In genomic region chr14:80477388-80478160, GRCh38 we compare ENCODE assay signal across 26 cellular contexts.
DNase-seq lines count a peak whose midpoint lies in the region; ATAC-seq and TF ChIP-seq lines count a peak whose summit lies in the region.
"Had no signal": no experiment of that assay in that cellular context is flagged by ENCODE, and none has a peak within 500 bp of the region (broad histone marks: within the 10 kb centered on the region; RNA-seq: fewer than 3 reads in every experiment).

No MANE protein-coding gene starts in this region.

- intact Hi-C loops in OCI-LY7 (cut with micrococcal nuclease; ENCODE audit: unreplicated experiment), result no loop called here

- H3K27ac Mint-ChIP-seq in osteocyte (ENCODE audit: unreplicated experiment) (peak overlapping the region; percentile 92), endothelial cell (ENCODE audit: unreplicated experiment) (no peak overlapping the region)
- H3K27ac Mint-ChIP-seq: CD4-positive, alpha-beta T cell; immature natural killer cell; nephron progenitor cell had no signal

- H3K9me3 ChIP-seq in OCI-LY7 (ENCODE audit: low read length) (peaks cover 3% of the 10 kb centered on the region; the same call in 1 of the 2 replicates), fibroblast of lung (ENCODE audit: control insufficient read depth, insufficient read depth, low read depth, low read length) (no peaks in the 10 kb centered on the region)
- H3K9me3 ChIP-seq: transverse colon had no signal

- H3K27me3 ChIP-seq in fibroblast of lung (ENCODE audit: control insufficient read depth, insufficient read depth, low read length), result no peaks in the 10 kb centered on the region
- H3K27me3 ChIP-seq: cardiac muscle cell, left lung, stomach, transverse colon had no signal

- TF ChIP-seq CTCF in OCI-LY7 (conservative IDR thresholded peaks at IDR 0.05; ENCODE audit: low read length) (no peak), fibroblast of lung (conservative IDR thresholded peaks at IDR 0.05 in 1 of 2, IDR thresholded peaks at IDR 0.05 in 1 of 2; ENCODE audit: low read depth in 1 of 2, low read length in 2 of 2) (no peak), osteocyte (IDR thresholded peaks at IDR 0.05) (no peak), endothelial cell (IDR thresholded peaks at IDR 0.05; ENCODE audit: unreplicated experiment) (no peak)

- H3K27ac ChIP-seq in OCI-LY7 (ENCODE audit: low read depth, low read length, poor library complexity, severe bottlenecking) (no peak overlapping the region), fibroblast of lung (ENCODE audit: insufficient read depth, low read length) (no peak overlapping the region)
- H3K27ac ChIP-seq: cardiac muscle cell, KMS-11, left lung, stomach, transverse colon had no signal

- H3K27me3 Mint-ChIP-seq in osteocyte (ENCODE audit: unreplicated experiment), result no peaks in the 10 kb centered on the region
- no peaks in the 10 kb centered on the region for H3K27me3 Mint-ChIP-seq in endothelial cell (ENCODE audit: unreplicated experiment)
- H3K27me3 Mint-ChIP-seq: CD4-positive, alpha-beta T cell had no signal

- H3K4me2 ChIP-seq in OCI-LY7 (ENCODE audit: low read length) (no peak overlapping the region), fibroblast of lung (ENCODE audit: extremely low read depth, insufficient read depth, low read length) (peak overlapping the region; percentile 32)
- H3K4me2 ChIP-seq: KMS-11 had no signal

- POLR2A ChIA-PET in OCI-LY7 (lab: Charles Lee), result interaction anchor here (0.6 to 0.7 kb wide), 3 partner anchors 29 to 73 kb away, joined by 3 to 4 read pairs (median 3); no protein-coding TSS in a partner anchor

- peaks cover 17% of the 10 kb centered on the region for H3K9me3 Mint-ChIP-seq in osteocyte (ENCODE audit: unreplicated experiment)
- H3K9me3 Mint-ChIP-seq in endothelial cell (ENCODE audit: unreplicated experiment), result no peaks in the 10 kb centered on the region

- BruUV-seq in OCI-LY7 (replicated peaks; lab: Mats Ljungman, UMichigan), result TSS peak; percentile 65

- no peaks in the 10 kb centered on the region for H3K9me2 ChIP-seq in OCI-LY7 (ENCODE audit: insufficient read depth, low read length)

- H3K4me3 Mint-ChIP-seq in osteocyte (ENCODE audit: unreplicated experiment) (no peak overlapping the region), endothelial cell (ENCODE audit: unreplicated experiment) (no peak overlapping the region)
- H3K4me3 Mint-ChIP-seq: CD4-positive, alpha-beta T cell; immature natural killer cell; nephron progenitor cell had no signal

- H2AFZ ChIP-seq in OCI-LY7 (ENCODE audit: low read length) (no peak overlapping the region), fibroblast of lung (ENCODE audit: low read length) (peak overlapping the region; percentile 46)

- no peak for ATAC-seq in HG02678 (IDR thresholded peaks at IDR 0.05; ENCODE audit: unreplicated experiment)
- ATAC-seq in activated CD4-positive, CD25-positive, alpha-beta regulatory T cell treated with anti-CD3 and anti-CD28 coated beads, Interleukin-2, amount 50 U/mL, for 24 hours, result no peak
- ATAC-seq: left lung, Panc1 had no signal

- peaks cover 36% of the 10 kb centered on the region for H3K4me1 Mint-ChIP-seq in osteocyte (ENCODE audit: unreplicated experiment)
- no peaks in the 10 kb centered on the region for H3K4me1 Mint-ChIP-seq in endothelial cell (ENCODE audit: unreplicated experiment)
- H3K4me1 Mint-ChIP-seq: immature natural killer cell, nephron progenitor cell had no signal

- CTCF ChIA-PET in OCI-LY7 (lab: Charles Lee; ENCODE audit: unreplicated experiment), result no interaction called here

- H3K36me3 ChIP-seq in OCI-LY7 (ENCODE audit: insufficient read depth, low read length) (no peaks in the 10 kb centered on the region; the same call in 1 of the 2 replicates), fibroblast of lung (ENCODE audit: control insufficient read depth, insufficient read depth, low read length) (no peaks in the 10 kb centered on the region)
- H3K36me3 ChIP-seq: cardiac muscle cell, left lung, stomach, transverse colon had no signal

- H4K20me1 ChIP-seq in OCI-LY7 (ENCODE audit: insufficient read depth, low read length) (no peaks in the 10 kb centered on the region), fibroblast of lung (ENCODE audit: control insufficient read depth, extremely low read depth, insufficient read depth, low read length) (no peaks in the 10 kb centered on the region)

- H3K36me3 Mint-ChIP-seq in osteocyte (ENCODE audit: unreplicated experiment), result peaks cover 23% of the 10 kb centered on the region
- H3K36me3 Mint-ChIP-seq in endothelial cell (ENCODE audit: low read depth, unreplicated experiment), result peaks cover 6% of the 10 kb centered on the region

- H3K4me1 ChIP-seq in OCI-LY7 (ENCODE audit: insufficient read depth, low read length, poor library complexity, severe bottlenecking), result no peaks in the 10 kb centered on the region
- peaks cover 12% of the 10 kb centered on the region for H3K4me1 ChIP-seq in fibroblast of lung (ENCODE audit: control insufficient read depth, extremely low read depth, insufficient read depth, low read length)
- H3K4me1 ChIP-seq: left lung, stomach, transverse colon had no signal

- H3K79me2 ChIP-seq in OCI-LY7 (ENCODE audit: insufficient read depth, low read depth, low read length), result no peaks in the 10 kb centered on the region
- H3K79me2 ChIP-seq in fibroblast of lung (ENCODE audit: control insufficient read depth, insufficient read depth, low read length), result no peaks in the 10 kb centered on the region

- no peak overlapping the region for H3K4me3 ChIP-seq in OCI-LY7 (ENCODE audit: low read depth, low read length, poor library complexity, severe bottlenecking)
- H3K4me3 ChIP-seq in fibroblast of lung (replicated peaks in 1 of 4; ENCODE audit: control extremely low read depth in 1 of 4, insufficient read depth in 1 of 4, low read depth in 3 of 4, low read length in 4 of 4), result no peak overlapping the region
- H3K4me3 ChIP-seq: cardiac muscle cell, left lung, stomach, transverse colon had no signal

- no peak overlapping the region for H3K9ac ChIP-seq in fibroblast of lung (ENCODE audit: insufficient read depth, low read length)
- H3K9ac ChIP-seq: KMS-11 had no signal

- DNase-seq in ELR (ENCODE audit: low read depth) (peak; percentile 17), OCI-LY7 (ENCODE audit: low spot score) (no peak), fibroblast of lung (ENCODE audit: low read depth in 2 of 2) (peak; percentile 30 to 37), osteocyte (ENCODE audit: extremely low spot score, unreplicated experiment) (no peak), endothelial cell (ENCODE audit: low spot score) (no peak)
- DNase-seq in stimulated activated CD4-positive, alpha-beta T cell treated with anti-CD3 and anti-CD28 coated beads, Interleukin-4, amount 100 ng/mL, for 24 hours, result no peak
- DNase-seq: activated CD8-positive, alpha-beta memory T cell treated with anti-CD3 and anti-CD28 coated beads for 24 hours; activated T-cell treated with anti-CD3 and anti-CD28 coated beads, Interleukin-2, amount 50 U/mL, for 1 hour; amniotic stem cell; CD4-positive, alpha-beta T cell; dermis blood vessel endothelial cell; hippocampal formation; immature natural killer cell; left lung; NCI-H146; NCI-H524; nephron progenitor cell; NK-92 treated with Interleukin-12 subunit alpha and Interleukin-12 subunit beta, amount 100 ng/mL, for 24 hours; stimulated activated CD8-positive, alpha-beta memory T cell treated with anti-CD3 and anti-CD28 coated beads, Interleukin-4, amount 100 ng/mL, for 48 hours; stomach; transverse colon had no signal

Comparison
In these comparisons a context has a peak if more than half of its experiments do, and no peak if none do; other contexts are left out.
1. DNase-seq: peak in ELR (single experiment) and fibroblast of lung (2 of 2); none in OCI-LY7 (single experiment), osteocyte (single experiment), stimulated activated CD4-positive, alpha-beta T cell treated with anti-CD3 and anti-CD28 coated beads, Interleukin-4, amount 100 ng/mL, for 24 hours (single experiment) and endothelial cell (single experiment).